Comparison of ENCODE assay signal across 29 cellular contexts in genomic region chr2:210452194-210452593, GRCh38.
"Had no signal": no experiment of that assay in that cellular context is flagged by ENCODE, and none has a peak within 500 bp of the region (broad histone marks: within the 10 kb centered on the region; RNA-seq: fewer than 3 reads in every experiment).

No MANE protein-coding gene starts in this region.

- H3K9me3 ChIP-seq: ovary, testis, transverse colon, upper lobe of right lung, uterus had no signal

- DNase-seq: naive thymus-derived CD8-positive, alpha-beta T cell; occipital lobe; ovary; posterior cingulate gyrus; psoas muscle; right cardiac atrium; right lobe of liver; sigmoid colon; small intestine; stimulated activated CD4-positive, alpha-beta T cell treated with anti-CD3 and anti-CD28 coated beads, Interleukin-15, amount 100 ng/mL, for 24 hours; stimulated activated CD4-positive, alpha-beta T cell treated with anti-CD3 and anti-CD28 coated beads, Interleukin-2, amount 100 ng/mL, for 24 hours; stimulated activated CD4-positive, alpha-beta T cell treated with anti-CD3 and anti-CD28 coated beads, Interleukin-2, amount 100 ng/mL, for 48 hours; stimulated activated CD4-positive, alpha-beta T cell treated with anti-CD3 and anti-CD28 coated beads, Interleukin-4, amount 100 ng/mL, for 24 hours; stimulated activated naive B cell treated with anti-CD40 and anti-IgM and Interleukin-4, amounts not matched to agents 10 μg/mL and 1 μg/mL and 100 μg/mL, for 72 hours; stimulated activated naive CD4-positive, alpha-beta T cell treated with Interleukin-2 at 50 U/mL for 16 hours; stomach; testis; tibial artery; transverse colon; upper lobe of right lung; uterus had no signal

- H3K4me3 ChIP-seq: neural progenitor cell, ovary, psoas muscle, right lobe of liver, sigmoid colon, stomach, suprapubic skin, testis, tibial artery, transverse colon, upper lobe of right lung, uterus had no signal

- H3K27ac Mint-ChIP-seq: nephron; neural progenitor cell; progenitor cell of endocrine pancreas; stimulated activated effector memory CD8-positive, alpha-beta T cell treated with anti-CD3 and anti-CD28 coated beads, Interleukin-12 subunit alpha, Interleukin-12 subunit beta, amount 100 ng/mL, for 72 hours; stimulated activated naive B cell treated with anti-CD40 and anti-IgM and Interleukin-4, amounts not matched to agents 10 μg/mL and 1 μg/mL and 100 μg/mL, for 72 hours; stimulated activated naive CD8-positive, alpha-beta T cell treated with anti-CD3 and anti-CD28 coated beads, Interleukin-15, Interleukin-2, amounts not matched to agents 100 ng/mL and 50 ng/mL, for 24 hours; type B pancreatic cell had no signal

- H3K27me3 Mint-ChIP-seq: naive thymus-derived CD8-positive, alpha-beta T cell; progenitor cell of endocrine pancreas; stimulated activated naive B cell treated with anti-CD40 and anti-IgM and Interleukin-4, amounts not matched to agents 10 μg/mL and 1 μg/mL and 100 μg/mL, for 72 hours; stimulated activated naive CD8-positive, alpha-beta T cell treated with anti-CD3 and anti-CD28 coated beads, Interleukin-15, Interleukin-2, amounts not matched to agents 100 ng/mL and 50 ng/mL, for 24 hours; type B pancreatic cell had no signal

- H3K27ac ChIP-seq: neural progenitor cell, ovary, parathyroid adenoma, psoas muscle, right lobe of liver, sigmoid colon, stomach, suprapubic skin, testis, tibial artery, transverse colon, upper lobe of right lung, uterus had no signal

- H3K27me3 ChIP-seq: neural progenitor cell, ovary, right lobe of liver, sigmoid colon, stomach, suprapubic skin, testis, tibial artery, transverse colon, upper lobe of right lung, uterus had no signal

- H3K4me2 ChIP-seq: neural progenitor cell had no signal

- H3K36me3 ChIP-seq: ovary, uterus had no signal

- H2AFZ ChIP-seq: neural progenitor cell, parathyroid adenoma had no signal

- ATAC-seq: naive thymus-derived CD8-positive, alpha-beta T cell; psoas muscle; right cardiac atrium; right lobe of liver; stimulated activated effector memory CD8-positive, alpha-beta T cell treated with anti-CD3 and anti-CD28 coated beads, Interleukin-12 subunit alpha, Interleukin-12 subunit beta, amount 100 ng/mL, for 72 hours; stimulated activated naive B cell treated with anti-CD40 and anti-IgM and Interleukin-4, amounts not matched to agents 10 μg/mL and 1 μg/mL and 100 μg/mL, for 72 hours; upper lobe of right lung had no signal

- H3K4me3 Mint-ChIP-seq: naive thymus-derived CD8-positive, alpha-beta T cell; nephron; neural progenitor cell; stimulated activated effector memory CD8-positive, alpha-beta T cell treated with anti-CD3 and anti-CD28 coated beads, Interleukin-12 subunit alpha, Interleukin-12 subunit beta, amount 100 ng/mL, for 72 hours; stimulated activated naive B cell treated with anti-CD40 and anti-IgM and Interleukin-4, amounts not matched to agents 10 μg/mL and 1 μg/mL and 100 μg/mL, for 72 hours; stimulated activated naive CD8-positive, alpha-beta T cell treated with anti-CD3 and anti-CD28 coated beads, Interleukin-15, Interleukin-2, amounts not matched to agents 100 ng/mL and 50 ng/mL, for 24 hours; type B pancreatic cell had no signal

- H3K9ac ChIP-seq: neural progenitor cell, parathyroid adenoma had no signal

- H3K4me1 ChIP-seq: neural progenitor cell, parathyroid adenoma, psoas muscle, right lobe of liver, sigmoid colon, stomach, suprapubic skin, testis, tibial artery, transverse colon, upper lobe of right lung, uterus had no signal

- H3K4me1 Mint-ChIP-seq: nephron, neural progenitor cell had no signal
